In genomic region chr14:35403085-35403396, GRCh38 we compare ENCODE assay signal across 1 cellular context.
TF ChIP-seq lines count a peak whose summit lies in the region.

No MANE protein-coding gene starts in this region.

TF ChIP-seq in SK-N-SH treated with all-trans-retinoic acid at 6 μM for 48 hours, 23 proteins besides CTCF, POLR2A, EP300 and RAD21 (continued from another document):
- TF ChIP-seq CSRNP3 (CRISPR knock-in tag; IDR thresholded peaks at IDR 0.05) (no peak), ARNTL (CRISPR knock-in tag; IDR thresholded peaks at IDR 0.05; ENCODE audit: borderline replicate concordance, low read depth) (no peak), RARB (CRISPR knock-in tag; IDR thresholded peaks at IDR 0.05) (no peak), OSR1 (CRISPR knock-in tag; IDR thresholded peaks at IDR 0.05) (no peak), PATZ1 (CRISPR knock-in tag; IDR thresholded peaks at IDR 0.05; ENCODE audit: borderline replicate concordance) (no peak), CSDC2 (CRISPR knock-in tag; IDR thresholded peaks at IDR 0.05) (no peak), ISL1 (CRISPR knock-in tag; IDR thresholded peaks at IDR 0.05) (no peak)
